24 cellular contexts compared by ENCODE assay signal in the genomic region with DNA sequence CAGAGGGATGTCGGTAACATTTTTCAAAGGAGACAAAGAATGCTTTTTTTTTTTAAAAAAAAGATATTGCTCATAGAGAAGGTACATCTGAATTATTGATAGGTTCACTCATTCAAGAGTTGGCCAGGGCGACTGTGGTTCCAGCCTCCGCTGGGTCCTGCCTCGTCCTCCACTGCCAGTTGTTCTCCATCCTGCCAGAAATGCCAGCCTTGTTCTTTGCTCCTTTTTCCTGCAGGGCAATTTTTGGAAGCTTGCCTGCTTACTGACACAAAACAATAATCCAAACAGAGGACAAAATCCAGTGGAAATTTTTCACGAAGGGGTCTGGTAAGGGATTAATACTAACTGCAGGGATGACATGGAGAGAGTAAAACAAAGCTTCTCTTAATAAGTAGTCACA.
DNase-seq lines count a peak whose midpoint lies in the region; ATAC-seq, FAIRE-seq and TF ChIP-seq lines count a peak whose summit lies in the region.
"Had no signal": no experiment of that assay in that cellular context is flagged by ENCODE, and none has a peak within 500 bp of the region (broad histone marks: within the 10 kb centered on the region; RNA-seq: fewer than 3 reads in every experiment).

No MANE protein-coding gene starts in this region.

- no peaks in the 10 kb centered on the region for H4K20me1 ChIP-seq in SU-DHL-6 (ENCODE audit: low read depth, low read length)
- H4K20me1 ChIP-seq in endothelial cell of umbilical vein (replicated peaks; ENCODE audit: control insufficient read depth, extremely low read depth, insufficient read depth, low read length), result no peaks in the 10 kb centered on the region
- H4K20me1 ChIP-seq: BLaER1 treated with 17β-estradiol and CSF1 and Interleukin-3, amounts not matched to agents 10 nM and 100 nM had no signal

- H3F3A ChIP-seq in SU-DHL-6 (ENCODE audit: insufficient read depth), result no peaks in the 10 kb centered on the region

- no peaks in the 10 kb centered on the region for H3K9me1 ChIP-seq in endothelial cell of umbilical vein (replicated peaks; ENCODE audit: control insufficient read depth, extremely low read depth, insufficient read depth, low read length)

- CTCF ChIA-PET in endothelial cell of umbilical vein (lab: Charles Lee), result interaction anchor here (0.9 to 1.6 kb wide), 8 partner anchors 9 to 500 kb away, joined by 3 to 6 read pairs (median 4); no protein-coding TSS in a partner anchor

- WGBS in psoas muscle, 3 donors, result 41 to 47% (median 42%) methylated on average over 5 of the region's 5 CpGs

- intact Hi-C loops in endothelial cell of umbilical vein (cut with micrococcal nuclease), result loop anchor here (10.0 kb wide), 1 partner anchor 164 kb away; no protein-coding TSS in a partner anchor
- intact Hi-C loops in psoas muscle (cut with DNase I), result no loop called here

- H3K4me2 ChIP-seq in SU-DHL-6 (ENCODE audit: low read depth, low read length, poor library complexity, severe bottlenecking), result no peak overlapping the region
- H3K4me2 ChIP-seq in endothelial cell of umbilical vein (ENCODE audit: insufficient read depth, low read length), result peak overlapping the region; percentile 59
- H3K4me2 ChIP-seq: BLaER1 treated with 17β-estradiol and CSF1 and Interleukin-3, amounts not matched to agents 10 nM and 100 nM; SK-N-SH had no signal

- H2AFZ ChIP-seq in SU-DHL-6 (ENCODE audit: low read depth, low read length, severe bottlenecking) (peak overlapping the region; percentile 24), endothelial cell of umbilical vein (ENCODE audit: low read depth, low read length) (peak overlapping the region; percentile 50)

- H3K9me3 ChIP-seq in SU-DHL-6 (ENCODE audit: insufficient read depth, low read length) (no peaks in the 10 kb centered on the region), endothelial cell of umbilical vein (replicated peaks; ENCODE audit: control insufficient read depth, insufficient read depth, low read length) (no peaks in the 10 kb centered on the region), psoas muscle (no peaks in the 10 kb centered on the region)
- H3K9me3 ChIP-seq: BLaER1 treated with 17β-estradiol and CSF1 and Interleukin-3, amounts not matched to agents 10 nM and 100 nM; HAP-1; SK-N-SH had no signal

- no TSS peak for BruUV-seq in endothelial cell of umbilical vein (replicated peaks; lab: Mats Ljungman, UMichigan)

- FAIRE-seq in endothelial cell of umbilical vein (lab: Jason Lieb, UNC), result no peak
- FAIRE-seq: A204.1, GM18507 had no signal

- no peaks in the 10 kb centered on the region for H3K9me2 ChIP-seq in SU-DHL-6 (replicated peaks; ENCODE audit: insufficient read depth, low read length)
- H3K9me2 ChIP-seq: SK-N-SH had no signal

- H3K4me3 ChIP-seq in SU-DHL-6 (ENCODE audit: insufficient read depth, low read length, poor library complexity, severe bottlenecking), result no peak overlapping the region
- no peak overlapping the region for H3K4me3 ChIP-seq in endothelial cell of umbilical vein (replicated peaks in 1 of 3; ENCODE audit: insufficient read depth in 1 of 3, low read depth in 1 of 3, low read length in 3 of 3)
- H3K4me3 ChIP-seq in psoas muscle, result no peak overlapping the region
- H3K4me3 ChIP-seq: BLaER1 treated with 17β-estradiol and CSF1 and Interleukin-3, amounts not matched to agents 10 nM and 100 nM; HAP-1 had no signal

- H3K27me3 ChIP-seq in SU-DHL-6 (ENCODE audit: low read length) (no peaks in the 10 kb centered on the region), endothelial cell of umbilical vein (ENCODE audit: control insufficient read depth in 2 of 2, insufficient read depth in 2 of 2, low read length in 2 of 2) (no peaks in the 10 kb centered on the region), psoas muscle (ENCODE audit: insufficient read depth in 3 of 3, low read length in 2 of 3) (no peaks in the 10 kb centered on the region)
- H3K27me3 ChIP-seq: BLaER1 treated with 17β-estradiol and CSF1 and Interleukin-3, amounts not matched to agents 10 nM and 100 nM had no signal

- no peak for TF ChIP-seq POLR2A in endothelial cell of umbilical vein (IDR thresholded peaks at IDR 0.05; ENCODE audit: low read depth, low read length)

- no peaks in the 10 kb centered on the region for H3K36me3 ChIP-seq in SU-DHL-6 (ENCODE audit: low read length)
- no peaks in the 10 kb centered on the region for H3K36me3 ChIP-seq in endothelial cell of umbilical vein (ENCODE audit: control insufficient read depth in 2 of 2, extremely low read depth in 1 of 2, insufficient read depth in 2 of 2, low read length in 2 of 2)
- no peaks in the 10 kb centered on the region for H3K36me3 ChIP-seq in psoas muscle (ENCODE audit: insufficient read depth in 1 of 2, low read depth in 1 of 2)
- H3K36me3 ChIP-seq: BLaER1 treated with 17β-estradiol and CSF1 and Interleukin-3, amounts not matched to agents 10 nM and 100 nM; HAP-1 had no signal

- H3K27ac ChIP-seq in SU-DHL-6 (ENCODE audit: low read depth, low read length) (no peak overlapping the region), endothelial cell of umbilical vein (ENCODE audit: insufficient read depth, low read depth, low read length) (peak overlapping the region; percentile 17), substantia nigra (ENCODE audit: low read depth, low read length, poor library complexity, severe bottlenecking) (no peak overlapping the region), psoas muscle (no peak overlapping the region)
- H3K27ac ChIP-seq: BLaER1 treated with 17β-estradiol and CSF1 and Interleukin-3, amounts not matched to agents 10 nM and 100 nM had no signal

- TF ChIP-seq CTCF in SU-DHL-6 (IDR thresholded peaks at IDR 0.05; ENCODE audit: insufficient read depth, low read length, poor library complexity, severe bottlenecking) (no peak), endothelial cell of umbilical vein (IDR thresholded peaks at IDR 0.05; ENCODE audit: extremely low read depth in 1 of 2, insufficient read depth in 1 of 2, low read depth in 1 of 2, low read length in 2 of 2) (no peak), psoas muscle (IDR thresholded peaks at IDR 0.05) (no peak)

- no peaks in the 10 kb centered on the region for H3K79me2 ChIP-seq in SU-DHL-6 (ENCODE audit: insufficient read depth, low read length)
- H3K79me2 ChIP-seq in endothelial cell of umbilical vein (ENCODE audit: control insufficient read depth, insufficient read depth, low read length), result no peaks in the 10 kb centered on the region

- dilution Hi-C loops in endothelial cell of umbilical vein (cut with MboI; ENCODE audit: extremely low pct_ligation_motif_present, low sequenced_read_pairs), result no loop called here

- POLR2A ChIA-PET in endothelial cell of umbilical vein (lab: Charles Lee), result no interaction called here

- no peak for ATAC-seq in GM21717 (IDR thresholded peaks at IDR 0.05; ENCODE audit: unreplicated experiment)
- no peak for ATAC-seq in psoas muscle
- ATAC-seq in GM19023 (IDR thresholded peaks at IDR 0.05; ENCODE audit: unreplicated experiment), result no peak

- DNase-seq in endothelial cell of umbilical vein (ENCODE audit: low read depth, low spot score), result no peak
- DNase-seq in medulla oblongata (ENCODE audit: extremely low spot score), result peak; percentile 55
- peak in 28 of 49 donors; percentile 0 to 49 (median 14) for DNase-seq in substantia nigra (lab: John Stamatoyannopoulos, UW)
- DNase-seq in psoas muscle, result no peak
- DNase-seq in mucosa of gallbladder (ENCODE audit: low spot score), result no peak
- DNase-seq: CD4-positive, alpha-beta T cell; GOT3; HFFc6; Karpas-422; NCI-H1092; NCI-H1417 treated with DMSO at 0.1 percent for 48 hours; NCI-H1694 treated with DMSO at 0.1 percent for 48 hours; NCI-H2081; NCI-H226; NCI-H524; NCI-H774; SK-N-SH had no signal

- H3K4me1 ChIP-seq in endothelial cell of umbilical vein (ENCODE audit: control insufficient read depth, extremely low read depth, insufficient read depth, low read length), result peaks cover 14% of the 10 kb centered on the region
- no peaks in the 10 kb centered on the region for H3K4me1 ChIP-seq in psoas muscle
- H3K4me1 ChIP-seq: BLaER1 treated with 17β-estradiol and CSF1 and Interleukin-3, amounts not matched to agents 10 nM and 100 nM; HAP-1 had no signal

- H3K9ac ChIP-seq in SU-DHL-6 (ENCODE audit: low read length) (no peak overlapping the region), endothelial cell of umbilical vein (replicated peaks; ENCODE audit: extremely low read depth, insufficient read depth, low read length) (no peak overlapping the region)
- H3K9ac ChIP-seq: BLaER1 treated with 17β-estradiol and CSF1 and Interleukin-3, amounts not matched to agents 10 nM and 100 nM; SK-N-SH had no signal

TF ChIP-seq in endothelial cell of umbilical vein, 7 proteins besides CTCF, POLR2A, EP300 and RAD21:
- TF ChIP-seq MYC (IDR thresholded peaks at IDR 0.05; ENCODE audit: low read depth, low read length) (no peak), GATA2 (IDR thresholded peaks at IDR 0.05; ENCODE audit: insufficient read depth, insufficient read length, low read depth, low read length) (no peak), POLR2AphosphoS5 (IDR thresholded peaks at IDR 0.05; ENCODE audit: insufficient read depth, low read depth, low read length) (no peak), FOS (IDR thresholded peaks at IDR 0.05; ENCODE audit: borderline replicate concordance, insufficient read depth, low read length) (no peak), EZH2 (IDR thresholded peaks at IDR 0.05; ENCODE audit: borderline replicate concordance, low read depth, low read length, severe bottlenecking) (no peak), JUN (IDR thresholded peaks at IDR 0.05; ENCODE audit: borderline replicate concordance, insufficient read depth, insufficient read length, low read depth) (no peak)
- TF ChIP-seq, protein P1, sequence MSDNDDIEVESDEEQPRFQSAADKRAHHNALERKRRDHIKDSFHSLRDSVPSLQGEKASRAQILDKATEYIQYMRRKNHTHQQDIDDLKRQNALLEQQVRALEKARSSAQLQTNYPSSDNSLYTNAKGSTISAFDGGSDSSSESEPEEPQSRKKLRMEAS (IDR thresholded peaks at IDR 0.05; ENCODE audit: insufficient read depth, insufficient read length), result no peak

Comparison
In these comparisons a context has a peak if more than half of its experiments do, and no peak if none do; other contexts are left out.
1. DNase-seq: peak in medulla oblongata (single experiment) and substantia nigra (28 of 49); none in endothelial cell of umbilical vein (single experiment), psoas muscle (0 of 2) and mucosa of gallbladder (single experiment).